ENCODE assay signal across 21 cellular contexts in genomic region chr15:64341961-64342360, GRCh38. TPM values are rescaled to one million over a fixed set of nuclear protein-coding genes. Genes with fewer than 3 reads are reported as not detected.
"Had no signal": no experiment of that assay in that cellular context is flagged by ENCODE, and none has a peak within 500 bp of the region (broad histone marks: within the 10 kb centered on the region; RNA-seq: fewer than 3 reads in every experiment).

No MANE protein-coding gene starts in this region.

- H3K9me3 Mint-ChIP-seq: naive thymus-derived CD4-positive, alpha-beta T cell; nephron progenitor cell had no signal

- H3K4me1 ChIP-seq: colonic mucosa, esophagus squamous epithelium, right atrium auricular region had no signal

- H3K27ac ChIP-seq: colonic mucosa, esophagus squamous epithelium, gastroesophageal sphincter, right atrium auricular region, sigmoid colon, suprapubic skin, thyroid gland, vagina had no signal

- ATAC-seq: gastroesophageal sphincter; left cardiac atrium; left ventricle myocardium superior; naive thymus-derived CD4-positive, alpha-beta T cell had no signal

- H3K27me3 ChIP-seq: colonic mucosa, esophagus squamous epithelium, gastroesophageal sphincter, right atrium auricular region, sigmoid colon, suprapubic skin, thyroid gland, upper lobe of left lung, vagina had no signal

- H3K4me3 ChIP-seq: colonic mucosa, esophagus squamous epithelium, gastroesophageal sphincter, right atrium auricular region, sigmoid colon, skin epidermis, suprapubic skin, thyroid gland, upper lobe of left lung, vagina had no signal

- H3K27me3 Mint-ChIP-seq: naive thymus-derived CD4-positive, alpha-beta T cell had no signal

- H3K4me1 Mint-ChIP-seq: nephron progenitor cell had no signal

- H3K9me3 ChIP-seq: colonic mucosa, esophagus squamous epithelium, gastroesophageal sphincter, right atrium auricular region, sigmoid colon, suprapubic skin, thyroid gland, upper lobe of left lung, vagina had no signal

- H3K36me3 ChIP-seq: colonic mucosa, right atrium auricular region, thyroid gland, vagina had no signal

- H3K4me3 Mint-ChIP-seq: naive thymus-derived CD4-positive, alpha-beta T cell; nephron progenitor cell had no signal

- DNase-seq: colonic mucosa; dermis blood vessel endothelial cell; esophagus squamous epithelium; foreskin fibroblast; glutamatergic neuron; kidney; left cardiac atrium; left ventricle myocardium superior; mammary epithelial cell; naive thymus-derived CD4-positive, alpha-beta T cell; nephron progenitor cell; sigmoid colon; stimulated activated CD4-positive, alpha-beta T cell treated with anti-CD3 and anti-CD28 coated beads, Interleukin-12 subunit alpha, Interleukin-12 subunit beta, amount 100 ng/mL, for 4 hours; stimulated activated naive CD4-positive, alpha-beta T cell had no signal

RNA-seq across cellular contexts. Expression of gene PCLAF, which starts 39.3 kb away (rescaled TPM):
- total RNA-seq: right atrium auricular region had no signal
- polyA plus RNA-seq: naive thymus-derived CD4-positive, alpha-beta T cell had no signal
